Comparison of ENCODE assay signal across 8 cellular contexts in genomic region chrX:47217852-47218279, GRCh38. TPM values are rescaled to one million over a fixed set of nuclear protein-coding genes. Genes with fewer than 3 reads are reported as not detected.
DNase-seq lines count a peak whose midpoint lies in the region; ATAC-seq and TF ChIP-seq lines count a peak whose summit lies in the region.

No MANE protein-coding gene starts in this region.

- intact Hi-C loops in activated CD4-positive, alpha-beta memory T cell treated with anti-CD3 and anti-CD28 coated beads for 36 hours (cut with micrococcal nuclease): loop anchor here (1.0 to 5.0 kb wide), 7 partner anchors 15 to 439 kb away; partner anchors contain the start of genes NDUFB11, UBA1, USP11 and UXT
- intact Hi-C loops in dorsolateral prefrontal cortex (cut with DNase I): loop anchor here (1.0 to 5.0 kb wide), 3 partner anchors 15 to 144 kb away; partner anchors contain the start of gene USP11 (in 2 of the 2)
- intact Hi-C loops in right lobe of liver (cut with DNase I): no loop called here

- POLR2A ChIA-PET in activated CD4-positive, alpha-beta memory T cell treated with anti-CD3 and anti-CD28 coated beads for 36 hours (lab: Charles Lee): interaction anchor here (0.6 to 2.5 kb wide), 7 partner anchors 11 to 148 kb away, joined by 3 to 18 read pairs (median 3); partner anchors contain the start of genes NDUFB11, RBM10 and USP11

- peaks cover 0 to 13% (median 0%) of the 10 kb centered on the region in 4 donors for H3K4me1 ChIP-seq in right lobe of liver

- no peak for TF ChIP-seq POLR2A in right lobe of liver (IDR thresholded peaks at IDR 0.05)

- H3K27me3 ChIP-seq in dorsolateral prefrontal cortex (peaks cover 0 to under 1% (median 0%) of the 10 kb centered on the region in 45 donors), right lobe of liver (no peaks in the 10 kb centered on the region)

- H3K27ac ChIP-seq in dorsolateral prefrontal cortex (peak overlapping the region; percentile 88 to 99 (median 96)), right lobe of liver (peak overlapping the region; percentile 89 to 99 (median 96))

- DNase-seq in C1 segment of cervical spinal cord (lab: John Stamatoyannopoulos, UW) (peak; percentile 65 to 98 (median 92)), NCI-H748 treated with DMSO at 0.1 percent for 48 hours (lab: John Stamatoyannopoulos, UW) (peak; percentile 96), dorsolateral prefrontal cortex (peak; percentile 93 to 98 (median 96)), right lobe of liver (peak; percentile 97 to 99 (median 97))
- DNase-seq in activated CD4-positive, alpha-beta memory T cell treated with anti-CD3 and anti-CD28 coated beads for 36 hours: peak; percentile 97
- peak; percentile 95 for DNase-seq in stimulated activated CD4-positive, alpha-beta T cell treated with anti-CD3 and anti-CD28 coated beads, Interleukin-4, amount 100 ng/mL, for 24 hours

- H3K36me3 Mint-ChIP-seq in activated CD4-positive, alpha-beta memory T cell treated with anti-CD3 and anti-CD28 coated beads for 36 hours: peaks cover 35% of the 10 kb centered on the region

- peak overlapping the region; percentile 87 for H3K4me3 Mint-ChIP-seq in activated CD4-positive, alpha-beta memory T cell treated with anti-CD3 and anti-CD28 coated beads for 36 hours

- peaks cover 0 to 31% (median 15%) of the 10 kb centered on the region in 4 donors for H3K36me3 ChIP-seq in right lobe of liver

- no peaks in the 10 kb centered on the region for H3K9me3 Mint-ChIP-seq in activated CD4-positive, alpha-beta memory T cell treated with anti-CD3 and anti-CD28 coated beads for 36 hours

- TF ChIP-seq CTCF in dorsolateral prefrontal cortex (IDR thresholded peaks at IDR 0.05 in 54 of 56, conservative IDR thresholded peaks at IDR 0.05 in 2 of 56; ENCODE audit: low read depth in 1 of 56, partially characterized antibody in 56 of 56) (peak in 1 of 56 donors; percentile 21), right lobe of liver (IDR thresholded peaks at IDR 0.05) (no peak)

- CTCF ChIA-PET in activated CD4-positive, alpha-beta memory T cell treated with anti-CD3 and anti-CD28 coated beads for 36 hours (lab: Charles Lee): interaction anchor here (0.9 to 1.4 kb wide), 6 partner anchors 18 to 306 kb away, joined by 3 to 6 read pairs (median 4); partner anchors contain the start of genes NDUFB11 and RBM10

- no peaks in the 10 kb centered on the region for H3K27me3 Mint-ChIP-seq in activated CD4-positive, alpha-beta memory T cell treated with anti-CD3 and anti-CD28 coated beads for 36 hours

- ATAC-seq in GM19395 (IDR thresholded peaks at IDR 0.05; ENCODE audit: unreplicated experiment) (peak; percentile 86), HG03558 (IDR thresholded peaks at IDR 0.05; ENCODE audit: extremely low read depth, unreplicated experiment) (peak; percentile 76), right lobe of liver (peak; percentile 83 to 92 (median 87))

- H3K4me1 Mint-ChIP-seq in activated CD4-positive, alpha-beta memory T cell treated with anti-CD3 and anti-CD28 coated beads for 36 hours (ENCODE audit: low read depth): peaks cover 32% of the 10 kb centered on the region

- 4% methylated on average over 20 of the region's 31 CpGs for WGBS in right lobe of liver (ENCODE audit: insufficient coverage, low coverage, low lambda C conversion rate, missing lambda C conversion rate)

- H3K4me3 ChIP-seq in dorsolateral prefrontal cortex (peak overlapping the region; percentile 62 to 95 (median 79)), right lobe of liver (peak overlapping the region; percentile 92 to 98 (median 92))

- H3K27ac Mint-ChIP-seq in activated CD4-positive, alpha-beta memory T cell treated with anti-CD3 and anti-CD28 coated beads for 36 hours: peak overlapping the region; percentile 97

- H3K9me3 ChIP-seq in right lobe of liver: no peaks in the 10 kb centered on the region

RNA-seq across cellular contexts. Expression of gene CDK16, which starts 0.6 kb away (rescaled TPM):
- 10 to 100 TPM; 64.3 to 68.8 TPM for total RNA-seq in activated CD4-positive, alpha-beta memory T cell treated with anti-CD3 and anti-CD28 coated beads for 36 hours
- 100 to 1,000 TPM in 118 of 120 experiments, 10 to 100 TPM in 2; 81.5 to 187 (median 132) TPM for total RNA-seq in dorsolateral prefrontal cortex
- total RNA-seq in right lobe of liver: 10 to 100 TPM; 14.6 to 37.4 (median 29.5) TPM

RNA-seq across cellular contexts. Expression of gene USP11, which starts 14.9 kb away (rescaled TPM):
- 10 to 100 TPM; 25.7 to 27.7 TPM for total RNA-seq in activated CD4-positive, alpha-beta memory T cell treated with anti-CD3 and anti-CD28 coated beads for 36 hours
- 100 to 1,000 TPM; 162 to 456 (median 351) TPM for total RNA-seq in dorsolateral prefrontal cortex
- total RNA-seq in right lobe of liver: 10 to 100 TPM in 3 of 6 experiments, 1 to 10 TPM in 3; 7.1 to 14.7 (median 11.4) TPM

RNA-seq across cellular contexts. Expression of gene UBA1, which starts 24.2 kb away (rescaled TPM):
- 100 to 1,000 TPM; 266 to 278 TPM for total RNA-seq in activated CD4-positive, alpha-beta memory T cell treated with anti-CD3 and anti-CD28 coated beads for 36 hours
- total RNA-seq in dorsolateral prefrontal cortex: 100 to 1,000 TPM; 186 to 279 (median 239) TPM
- 100 to 1,000 TPM in 4 of 6 experiments, 10 to 100 TPM in 2; 85.1 to 120 (median 107) TPM for total RNA-seq in right lobe of liver

Comparison
In these comparisons a context has a peak if more than half of its experiments do, and no peak if none do; other contexts are left out.
1. Peak in every context shown above with its lines: DNase-seq, ATAC-seq, H3K4me3 ChIP-seq and H3K27ac ChIP-seq.
2. RNA of gene USP11, which starts 14.9 kb away (total RNA-seq): 162 to 456 TPM in dorsolateral prefrontal cortex; 25.7 to 27.7 TPM in activated CD4-positive, alpha-beta memory T cell treated with anti-CD3 and anti-CD28 coated beads for 36 hours and 7.1 to 14.7 TPM in right lobe of liver; every median in the first group is over 4 times any median in the second.
3. intact Hi-C loops: an anchor here in activated CD4-positive, alpha-beta memory T cell treated with anti-CD3 and anti-CD28 coated beads for 36 hours (1.0 to 5.0 kb wide) and dorsolateral prefrontal cortex (1.0 to 5.0 kb wide); none called in right lobe of liver.